In genomic region chr9:27523141-27523540, GRCh38 we compare ENCODE assay signal across 31 cellular contexts. TPM values are rescaled to one million over a fixed set of nuclear protein-coding genes. Genes with fewer than 3 reads are reported as not detected.
"Had no signal": no experiment of that assay in that cellular context is flagged by ENCODE, and none has a peak within 500 bp of the region (broad histone marks: within the 10 kb centered on the region; RNA-seq: fewer than 3 reads in every experiment).

No MANE protein-coding gene starts in this region.

- H3K27ac ChIP-seq: KMS-11, PC-9, RWPE1, WERI-Rb-1 had no signal

- ATAC-seq: activated CD8-positive, alpha-beta T cell treated with anti-CD3 and anti-CD28 coated beads for 36 hours; activated naive CD8-positive, alpha-beta T cell treated with anti-CD3 and anti-CD28 coated beads, Interleukin-2, amount 50 U/mL, for 24 hours; activated T-cell treated with anti-CD3 and anti-CD28 coated beads, Interleukin-2, amount 50 U/mL, for 4 hours had no signal

- H3K4me2 ChIP-seq: KMS-11, PC-9 had no signal

- H3K9me3 Mint-ChIP-seq: activated CD4-positive, alpha-beta T cell treated with anti-CD3 and anti-CD28 coated beads, Interleukin-2, amount 10 ng/mL, durations not matched to agents 24 days and 14 days; activated CD8-positive, alpha-beta T cell treated with anti-CD3 and anti-CD28 coated beads for 36 hours; activated naive CD4-positive, alpha-beta T cell treated with anti-CD3 and anti-CD28 coated beads, Interleukin-2, amount 10 ng/mL, durations not matched to agents 7 days and 5 days; activated naive CD8-positive, alpha-beta T cell treated with anti-CD3 and anti-CD28 coated beads, Interleukin-2, amount 50 U/mL, for 24 hours; activated T-cell treated with anti-CD3 and anti-CD28 coated beads, Interleukin-2, amount 50 U/mL, for 4 hours; brain; central memory CD8-positive, alpha-beta T cell had no signal

- H3K27ac Mint-ChIP-seq: activated CD4-positive, alpha-beta T cell treated with anti-CD3 and anti-CD28 coated beads, Interleukin-2, amount 10 ng/mL, durations not matched to agents 24 days and 14 days; activated CD8-positive, alpha-beta T cell treated with anti-CD3 and anti-CD28 coated beads for 36 hours; activated naive CD4-positive, alpha-beta T cell treated with anti-CD3 and anti-CD28 coated beads, Interleukin-2, amount 10 ng/mL, durations not matched to agents 7 days and 5 days; activated naive CD8-positive, alpha-beta T cell; activated naive CD8-positive, alpha-beta T cell treated with anti-CD3 and anti-CD28 coated beads, Interleukin-2, amount 50 U/mL, for 24 hours had no signal

- H3K36me3 ChIP-seq: WERI-Rb-1 had no signal

- H2AFZ ChIP-seq: PC-9 had no signal

- H3K4me3 ChIP-seq: PC-9 had no signal

- H3K4me3 Mint-ChIP-seq: activated CD4-positive, alpha-beta T cell treated with anti-CD3 and anti-CD28 coated beads, Interleukin-2, amount 10 ng/mL, durations not matched to agents 24 days and 14 days; activated CD8-positive, alpha-beta T cell treated with anti-CD3 and anti-CD28 coated beads for 36 hours; activated naive CD4-positive, alpha-beta T cell treated with anti-CD3 and anti-CD28 coated beads, Interleukin-2, amount 10 ng/mL, durations not matched to agents 7 days and 5 days; activated naive CD8-positive, alpha-beta T cell; activated naive CD8-positive, alpha-beta T cell treated with anti-CD3 and anti-CD28 coated beads, Interleukin-2, amount 50 U/mL, for 24 hours; activated T-cell treated with anti-CD3 and anti-CD28 coated beads, Interleukin-2, amount 50 U/mL, for 4 hours; brain; central memory CD8-positive, alpha-beta T cell had no signal

- H3K27me3 Mint-ChIP-seq: activated naive CD8-positive, alpha-beta T cell had no signal

- H3K36me3 Mint-ChIP-seq: activated naive CD4-positive, alpha-beta T cell treated with anti-CD3 and anti-CD28 coated beads, Interleukin-2, amount 10 ng/mL, durations not matched to agents 7 days and 5 days had no signal

- DNase-seq: activated CD4-positive, alpha-beta T cell treated with anti-CD3 and anti-CD28 coated beads, Interleukin-2, amount 10 ng/mL, durations not matched to agents 24 days and 14 days; activated CD4-positive, alpha-beta T cell treated with anti-CD3 and anti-CD28 coated beads, Interleukin-2, amount 50 U/mL, for 4 hours; activated CD8-positive, alpha-beta T cell treated with anti-CD3 and anti-CD28 coated beads for 36 hours; activated effector memory CD4-positive, alpha-beta T cell treated with Interleukin-2 at 50 U/mL for 16 hours; activated naive CD4-positive, alpha-beta T cell treated with anti-CD3 and anti-CD28 coated beads, Interleukin-2, amount 10 ng/mL, durations not matched to agents 7 days and 5 days; activated naive CD8-positive, alpha-beta T cell treated with anti-CD3 and anti-CD28 coated beads, Interleukin-2, amount 50 U/mL, for 24 hours; activated T-cell treated with anti-CD3 and anti-CD28 coated beads, Interleukin-2, amount 50 U/mL, for 4 hours; anterior cingulate cortex; MM.1S; MV-4-11; NCI-H1092; NCI-H1436 treated with DMSO at 0.1 percent for 48 hours; NCI-H1694 treated with DMSO at 0.1 percent for 48 hours; NCI-H2029; NCI-H510A; NCI-H526; NCI-H748 treated with DMSO at 0.1 percent for 48 hours; NK-92 treated with Interleukin-12 subunit alpha and Interleukin-12 subunit beta, amount 100 ng/mL, for 24 hours; PC-9; Right ventricle myocardium superior; T1000; WERI-Rb-1 had no signal

RNA-seq across cellular contexts. Expression of gene IFNK, which starts 0.9 kb away (rescaled TPM):
- total RNA-seq: activated CD4-positive, alpha-beta T cell treated with anti-CD3 and anti-CD28 coated beads, Interleukin-2, amount 10 ng/mL, durations not matched to agents 24 days and 14 days; activated CD8-positive, alpha-beta T cell treated with anti-CD3 and anti-CD28 coated beads for 36 hours; activated T-cell treated with anti-CD3 and anti-CD28 coated beads, Interleukin-2, amount 50 U/mL, for 4 hours; LHCN-M2; OCI-LY7; PC-9; Right ventricle myocardium superior; T-helper 1 cell treated with Interleukin-12 subunit alpha and Interleukin-12 subunit beta and Interleukin-4 antibody, amounts not matched to agents 30 ng/mL and 1 ng/mL, for 36 hours; T-helper 2 cell treated with Interferon-gamma antibody and Interleukin-4, amounts not matched to agents 100 ng/mL and 5 ng/mL, for 36 hours had no signal
